In the genomic region with DNA sequence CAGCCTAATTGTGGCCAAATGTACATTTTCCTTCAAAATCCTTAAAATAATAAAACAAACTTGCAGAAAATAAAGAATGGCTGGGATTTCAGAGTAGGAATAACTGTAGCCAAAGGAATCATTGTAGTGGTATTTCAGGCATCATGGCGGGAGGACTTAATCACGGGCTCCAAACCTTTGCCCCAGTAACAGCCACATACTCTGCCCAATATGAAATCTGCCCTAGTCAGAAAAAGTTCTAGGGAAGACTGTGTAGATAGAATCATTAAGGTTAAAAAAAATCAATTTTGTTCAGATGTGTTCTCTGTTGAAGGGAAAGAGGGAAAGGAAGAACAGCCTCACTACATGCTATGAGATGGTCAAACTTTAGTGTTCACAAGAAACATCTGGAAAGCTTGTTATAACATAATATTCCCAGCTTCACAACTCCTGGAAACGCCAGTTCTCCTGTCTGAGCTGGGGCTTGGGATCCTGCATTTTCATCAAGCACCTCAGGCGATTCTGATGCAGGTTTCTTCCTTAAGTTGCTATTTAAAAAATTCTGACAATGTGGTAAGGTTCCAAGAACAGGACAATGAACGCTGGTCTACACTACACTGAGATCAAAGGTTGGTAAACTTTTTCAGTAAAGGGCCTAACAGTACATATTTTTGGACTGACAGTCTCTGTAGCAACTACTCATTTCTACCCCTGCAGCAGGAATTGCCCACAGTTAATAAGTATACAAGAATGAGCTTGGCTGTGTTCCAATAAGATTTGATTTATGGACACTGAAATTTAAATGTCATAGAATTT, we compare ENCODE assay signal across 13 cellular contexts.
DNase-seq lines count a peak whose midpoint lies in the region; ATAC-seq, FAIRE-seq and TF ChIP-seq lines count a peak whose summit lies in the region.
"Had no signal": no experiment of that assay in that cellular context is flagged by ENCODE, and none has a peak within 500 bp of the region (broad histone marks: within the 10 kb centered on the region; RNA-seq: fewer than 3 reads in every experiment).

No MANE protein-coding gene starts in this region.

- CTCF ChIA-PET in A549 (lab: Yijun Ruan, JAX), result interaction anchor here (0.9 to 2.2 kb wide), 10 partner anchors 9 to 139 kb away, joined by 3 to 11 read pairs (median 4); no protein-coding TSS in a partner anchor
- CTCF ChIA-PET in naive thymus-derived CD4-positive, alpha-beta T cell (lab: Charles Lee), result no interaction called here
- CTCF ChIA-PET in CD8-positive, alpha-beta T cell (lab: Charles Lee), result interaction anchor here (0.9 to 1.1 kb wide), 2 partner anchors 10 to 127 kb away, joined by 3 read pairs; no protein-coding TSS in a partner anchor

- POLR2A ChIA-PET in A549 (lab: Yijun Ruan, JAX), result interaction anchor here (0.9 to 1.6 kb wide), 2 partner anchors 63 to 67 kb away, joined by 4 to 5 read pairs; no protein-coding TSS in a partner anchor
- POLR2A ChIA-PET in naive thymus-derived CD4-positive, alpha-beta T cell (lab: Charles Lee), result interaction anchor here (1.2 kb wide), 1 partner anchor 130 kb away, joined by 3 read pairs; no protein-coding TSS in a partner anchor
- POLR2A ChIA-PET in CD8-positive, alpha-beta T cell (lab: Charles Lee), result interaction anchor here (1.3 kb wide), 1 partner anchor 12 kb away, joined by 3 read pairs; no protein-coding TSS in a partner anchor

- H3K27ac ChIP-seq in A549, result peak overlapping the region; percentile 93 to 94
- H3K27ac ChIP-seq in suprapubic skin, result no peak overlapping the region
- no peak overlapping the region for H3K27ac ChIP-seq in naive thymus-derived CD4-positive, alpha-beta T cell (ENCODE audit: low read depth, low read length)
- no peak overlapping the region for H3K27ac ChIP-seq in CD8-positive, alpha-beta T cell (ENCODE audit: low read depth, low read length)
- H3K27ac ChIP-seq: Peyer's patch, psoas muscle had no signal

- peaks cover 4% of the 10 kb centered on the region; the same call in 1 of the 3 replicates for H3K9me3 ChIP-seq in A549
- H3K9me3 ChIP-seq in suprapubic skin, result no peaks in the 10 kb centered on the region
- H3K9me3 ChIP-seq in naive thymus-derived CD4-positive, alpha-beta T cell (ENCODE audit: control insufficient read depth in 2 of 3, low read length in 3 of 3), result no peaks in the 10 kb centered on the region
- H3K9me3 ChIP-seq in CD8-positive, alpha-beta T cell (ENCODE audit: low read length), result no peaks in the 10 kb centered on the region
- H3K9me3 ChIP-seq: Peyer's patch, psoas muscle had no signal

- H3K4me3 ChIP-seq in A549 (no peak overlapping the region; the same call in 2 of the 3 replicates), suprapubic skin (no peak overlapping the region)
- H3K4me3 ChIP-seq in naive thymus-derived CD4-positive, alpha-beta T cell (ENCODE audit: low read length), result no peak overlapping the region
- no peak overlapping the region for H3K4me3 ChIP-seq in CD8-positive, alpha-beta T cell (ENCODE audit: low read depth, low read length)
- H3K4me3 ChIP-seq: Peyer's patch, psoas muscle had no signal

- TF ChIP-seq EP300 in A549 (IDR thresholded peaks at IDR 0.05) (peak; percentile 58 to 90; a peak in 4 of 5 replicates), suprapubic skin (IDR thresholded peaks at IDR 0.05) (no peak)

- no peaks in the 10 kb centered on the region for H3K36me3 ChIP-seq in suprapubic skin
- H3K36me3 ChIP-seq in naive thymus-derived CD4-positive, alpha-beta T cell (ENCODE audit: control insufficient read depth in 2 of 3, insufficient read depth in 3 of 3, low read length in 3 of 3), result no peaks in the 10 kb centered on the region
- H3K36me3 ChIP-seq in CD8-positive, alpha-beta T cell (ENCODE audit: insufficient read depth, low read length), result no peaks in the 10 kb centered on the region
- H3K36me3 ChIP-seq: BE2C had no signal

- peak overlapping the region; percentile 85 for H3K4me2 ChIP-seq in A549

- WGBS in A549 (ENCODE audit: missing lambda C conversion rate), result 10% methylated on average over 5 of the region's 5 CpGs
- 42% methylated on average over 5 of the region's 5 CpGs for WGBS in suprapubic skin

- peaks cover 95% of the 10 kb centered on the region for H3K4me1 ChIP-seq in A549
- peaks cover 24% of the 10 kb centered on the region for H3K4me1 ChIP-seq in suprapubic skin
- peaks cover 9 to 15% of the 10 kb centered on the region in 2 donors for H3K4me1 ChIP-seq in naive thymus-derived CD4-positive, alpha-beta T cell (ENCODE audit: control insufficient read depth in 2 of 2, insufficient read depth in 2 of 2, low read length in 2 of 2)
- H3K4me1 ChIP-seq in CD8-positive, alpha-beta T cell (ENCODE audit: insufficient read depth, low read length), result peaks cover 15% of the 10 kb centered on the region
- H3K4me1 ChIP-seq: psoas muscle had no signal

- TF ChIP-seq RAD21 in A549 (conservative IDR thresholded peaks at IDR 0.05 in 1 of 2, IDR thresholded peaks at IDR 0.05 in 1 of 2), result no peak

- peak; percentile 70 for FAIRE-seq in A549 (lab: Jason Lieb, UNC)

- H3K36me3 Mint-ChIP-seq in HFFc6 (ENCODE audit: low read depth) (peaks cover 32% of the 10 kb centered on the region), natural killer cell (no peaks in the 10 kb centered on the region)
- peaks cover 0 to 36% (median 16%) of the 10 kb centered on the region in 5 donors for H3K36me3 Mint-ChIP-seq in naive thymus-derived CD4-positive, alpha-beta T cell
- peaks cover 19% of the 10 kb centered on the region for H3K36me3 Mint-ChIP-seq in CD8-positive, alpha-beta T cell

- H3K4me3 Mint-ChIP-seq in HFFc6, result peak overlapping the region; percentile 74
- H3K4me3 Mint-ChIP-seq in natural killer cell, result no peak overlapping the region
- H3K4me3 Mint-ChIP-seq in naive thymus-derived CD4-positive, alpha-beta T cell, result no peak overlapping the region
- H3K4me3 Mint-ChIP-seq in CD8-positive, alpha-beta T cell, result no peak overlapping the region

- intact Hi-C loops in natural killer cell (cut with micrococcal nuclease), result no loop called here
- intact Hi-C loops in naive thymus-derived CD4-positive, alpha-beta T cell (cut with micrococcal nuclease), result loop anchor here in 1 of 2 donors (5.0 kb wide), 1 partner anchor 38 kb away; no protein-coding TSS in a partner anchor
- intact Hi-C loops in CD8-positive, alpha-beta T cell (cut with DNase I, micrococcal nuclease), result no loop called here

- TF ChIP-seq POLR2A in A549 (IDR thresholded peaks at IDR 0.05; ENCODE audit: low read length) (no peak), suprapubic skin (IDR thresholded peaks at IDR 0.05) (no peak)

- ATAC-seq in A549, result peak; percentile 59 to 78; a peak in 5 of 6 replicates
- ATAC-seq in natural killer cell, result no peak
- no peak for ATAC-seq in naive thymus-derived CD4-positive, alpha-beta T cell
- no peak for ATAC-seq in CD8-positive, alpha-beta T cell
- ATAC-seq: esophagus mucosa, psoas muscle had no signal

- H3K27me3 ChIP-seq in suprapubic skin, result no peaks in the 10 kb centered on the region
- no peaks in the 10 kb centered on the region for H3K27me3 ChIP-seq in naive thymus-derived CD4-positive, alpha-beta T cell (ENCODE audit: control insufficient read depth in 2 of 2, insufficient read depth in 2 of 2, low read length in 2 of 2)
- H3K27me3 ChIP-seq in CD8-positive, alpha-beta T cell (ENCODE audit: insufficient read depth, low read length), result no peaks in the 10 kb centered on the region
- H3K27me3 ChIP-seq: BE2C, Peyer's patch had no signal

- H3K9me3 Mint-ChIP-seq in HFFc6, result no peaks in the 10 kb centered on the region
- no peaks in the 10 kb centered on the region for H3K9me3 Mint-ChIP-seq in natural killer cell
- H3K9me3 Mint-ChIP-seq in naive thymus-derived CD4-positive, alpha-beta T cell, result no peaks in the 10 kb centered on the region
- peaks cover 4% of the 10 kb centered on the region for H3K9me3 Mint-ChIP-seq in CD8-positive, alpha-beta T cell

- H3K27ac Mint-ChIP-seq in HFFc6, result peak overlapping the region; percentile 93
- H3K27ac Mint-ChIP-seq in natural killer cell, result peak overlapping the region in 1 of 2 donors; percentile 74
- peak overlapping the region in 3 of 9 donors; percentile 19 to 39 (median 34) for H3K27ac Mint-ChIP-seq in naive thymus-derived CD4-positive, alpha-beta T cell
- H3K27ac Mint-ChIP-seq in CD8-positive, alpha-beta T cell, result no peak overlapping the region

- H3K4me1 Mint-ChIP-seq in HFFc6 (ENCODE audit: low read depth) (peaks cover 99% of the 10 kb centered on the region), natural killer cell (peaks cover 61 to 66% of the 10 kb centered on the region in 2 donors)
- peaks cover 21 to 51% (median 37%) of the 10 kb centered on the region in 7 donors for H3K4me1 Mint-ChIP-seq in naive thymus-derived CD4-positive, alpha-beta T cell
- peaks cover 27% of the 10 kb centered on the region for H3K4me1 Mint-ChIP-seq in CD8-positive, alpha-beta T cell (ENCODE audit: low read depth)

- TF ChIP-seq CTCF in A549 (IDR thresholded peaks at IDR 0.05) (no peak), HFFc6 (IDR thresholded peaks at IDR 0.05) (no peak), natural killer cell (IDR thresholded peaks at IDR 0.05) (no peak), suprapubic skin (IDR thresholded peaks at IDR 0.05) (no peak)
- no peak for TF ChIP-seq CTCF in CD8-positive, alpha-beta T cell (IDR thresholded peaks at IDR 0.05)

- DNase-seq in A549 (ENCODE audit: low read depth in 1 of 2, low spot score in 1 of 2) (peak; percentile 21 to 80), HFFc6 (peak; percentile 76), amniotic epithelial cell (ENCODE audit: low read depth) (peak; percentile 84), kidney tubule cell (ENCODE audit: low spot score) (peak; percentile 78), natural killer cell (no peak), suprapubic skin (ENCODE audit: low spot score in 2 of 2) (no peak)
- DNase-seq in naive thymus-derived CD4-positive, alpha-beta T cell, result no peak
- DNase-seq in CD8-positive, alpha-beta T cell, result no peak
- DNase-seq: BE2C; Peyer's patch; psoas muscle; stimulated activated naive CD4-positive, alpha-beta T cell treated with Interleukin-2 at 50 U/mL for 16 hours had no signal

- H3K27me3 Mint-ChIP-seq in HFFc6 (ENCODE audit: insufficient read depth) (no peaks in the 10 kb centered on the region; the same call in 1 of the 2 replicates), natural killer cell (ENCODE audit: low read depth in 2 of 2) (no peaks in the 10 kb centered on the region)
- no peaks in the 10 kb centered on the region for H3K27me3 Mint-ChIP-seq in naive thymus-derived CD4-positive, alpha-beta T cell
- H3K27me3 Mint-ChIP-seq in CD8-positive, alpha-beta T cell (ENCODE audit: low read depth), result no peaks in the 10 kb centered on the region

TF ChIP-seq in A549, 52 proteins besides CTCF, POLR2A, EP300 and RAD21 (continues in another document):
- TF ChIP-seq HOXB13 (CRISPR knock-in tag; IDR thresholded peaks at IDR 0.05; ENCODE audit: low read depth) (0 out of 2 replicates have a peak, but pooled peaks have one; percentile 43), JUN (IDR thresholded peaks at IDR 0.05) (peak; percentile 70 to 71; a peak in 3 of 5 replicates), GATA3 (IDR thresholded peaks at IDR 0.05; ENCODE audit: borderline replicate concordance) (peak; percentile 87), HOXB5 (CRISPR knock-in tag; IDR thresholded peaks at IDR 0.05) (no peak), FOSL2 (IDR thresholded peaks at IDR 0.05) (no peak), FOSL2 (CRISPR knock-in tag; IDR thresholded peaks at IDR 0.05) (peak; percentile 57; the same call in 1 of the 2 replicates)

Comparison
In these comparisons a context has a peak if more than half of its experiments do, and no peak if none do; other contexts are left out.
1. ATAC-seq: peak in A549 (2 of 2); none in natural killer cell (0 of 3), naive thymus-derived CD4-positive, alpha-beta T cell (single experiment) and CD8-positive, alpha-beta T cell (single experiment).
2. DNase-seq: peak in A549 (2 of 2), HFFc6 (single experiment), amniotic epithelial cell (single experiment) and kidney tubule cell (single experiment); none in natural killer cell (single experiment), suprapubic skin (0 of 2), naive thymus-derived CD4-positive, alpha-beta T cell (0 of 9) and CD8-positive, alpha-beta T cell (0 of 7).
3. H3K27ac ChIP-seq: peak in A549 (2 of 2); none in suprapubic skin (single experiment), naive thymus-derived CD4-positive, alpha-beta T cell (single experiment) and CD8-positive, alpha-beta T cell (single experiment).